Comparison of ENCODE assay signal across 7 cellular contexts in the genomic region with DNA sequence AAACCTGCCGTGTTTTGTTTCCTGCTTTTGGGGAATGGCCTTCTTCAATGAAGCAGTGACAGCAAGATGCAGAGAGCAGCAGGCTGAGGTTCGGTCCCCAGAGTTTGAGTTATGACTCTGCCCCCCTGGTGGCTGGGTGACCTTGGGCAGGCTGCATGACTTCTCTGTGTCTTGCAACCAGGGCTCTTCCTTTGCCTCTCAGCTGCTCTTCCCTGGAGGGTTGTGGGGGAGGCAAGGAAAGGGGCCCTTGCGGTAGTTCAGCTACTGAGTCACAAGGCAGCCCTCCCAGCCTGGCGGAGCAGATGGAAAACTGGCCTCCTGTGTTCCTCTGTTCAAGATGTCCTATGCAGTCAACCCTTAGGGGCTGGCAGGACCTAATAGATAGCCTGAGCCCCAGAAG.
DNase-seq lines count a peak whose midpoint lies in the region; ATAC-seq, FAIRE-seq and TF ChIP-seq lines count a peak whose summit lies in the region.

No MANE protein-coding gene starts in this region.

- DNase-seq in LNCaP clone FGC (ENCODE audit: low read depth): no peak
- DNase-seq in activated CD8-positive, alpha-beta memory T cell treated with anti-CD3 and anti-CD28 coated beads, Interleukin-2, amount 50 U/mL, for 48 hours: peak; percentile 66
- peak; percentile 47 for DNase-seq in germinal center (ENCODE audit: low spot score)
- peak; percentile 16 to 49 for DNase-seq in stimulated activated CD4-positive, alpha-beta T cell treated with anti-CD3 and anti-CD28 coated beads, Interleukin-4, amount 100 ng/mL, for 48 hours (ENCODE audit: low read depth in 2 of 2)
- no peak for DNase-seq in HTR-8/SVneo (ENCODE audit: insufficient read length, low spot score)

- ATAC-seq in GM21723 (IDR thresholded peaks at IDR 0.05; ENCODE audit: unreplicated experiment): no peak

- FAIRE-seq in HTR-8/SVneo (lab: Jason Lieb, UNC): no peak

- no peak overlapping the region for H3K4me3 ChIP-seq in LNCaP clone FGC (ENCODE audit: low read depth, low read length)

- TF ChIP-seq CTCF in GM12874 (IDR thresholded peaks at IDR 0.05; ENCODE audit: insufficient read depth, low read depth, low read length) (peak; percentile 77), LNCaP clone FGC (IDR thresholded peaks at IDR 0.05; ENCODE audit: control insufficient read depth, extremely low read depth, insufficient read depth) (peak; percentile 48)

Comparison
In these comparisons a context has a peak if more than half of its experiments do, and no peak if none do; other contexts are left out.
1. DNase-seq: peak in activated CD8-positive, alpha-beta memory T cell treated with anti-CD3 and anti-CD28 coated beads, Interleukin-2, amount 50 U/mL, for 48 hours (single experiment), germinal center (single experiment) and stimulated activated CD4-positive, alpha-beta T cell treated with anti-CD3 and anti-CD28 coated beads, Interleukin-4, amount 100 ng/mL, for 48 hours (2 of 2); none in LNCaP clone FGC (single experiment) and HTR-8/SVneo (single experiment).